Comparison of ENCODE assay signal across 8 cellular contexts in genomic region chr5:76716456-76717157, GRCh38. TPM values are rescaled to one million over a fixed set of nuclear protein-coding genes. Genes with fewer than 3 reads are reported as not detected.
A peak's percentile ranks its signal among the peaks of the same experiment; 100 is the strongest.
DNase-seq lines count a peak whose midpoint lies in the region; ATAC-seq and TF ChIP-seq lines count a peak whose summit lies in the region.

No MANE protein-coding gene starts in this region.

- peaks cover 0 to 28% of the 10 kb centered on the region in 2 donors for H3K36me3 ChIP-seq in neuronal stem cell (replicated peaks in 1 of 2; ENCODE audit: control insufficient read depth in 2 of 2, insufficient read depth in 2 of 2, low read length in 2 of 2)

- H4K91ac ChIP-seq in neuronal stem cell (ENCODE audit: low read depth, low read length, poor library complexity), result no peak overlapping the region

- DNase-seq in HEK293T (ENCODE audit: extremely low spot score), result peak; percentile 27
- DNase-seq in T-helper 2 cell treated with Interferon-gamma antibody and Interleukin-4, amounts not matched to agents 5 μg/mL and 100 μg/mL, for 36 hours (ENCODE audit: low spot score), result no peak
- no peak for DNase-seq in epithelial cell of proximal tubule (ENCODE audit: low read depth)
- DNase-seq in neuronal stem cell (ENCODE audit: low spot score), result peak; percentile 12
- DNase-seq in germinal center (ENCODE audit: low spot score), result no peak
- no peak for DNase-seq in DMS114 treated with DMSO at 0.1 percent for 48 hours (lab: John Stamatoyannopoulos, UW; ENCODE audit: unreplicated experiment)

- peaks cover 12% of the 10 kb centered on the region for H3K79me1 ChIP-seq in neuronal stem cell (ENCODE audit: low read depth, low read length)

- no peaks in the 10 kb centered on the region for H3K9me3 ChIP-seq in neuronal stem cell (replicated peaks in 1 of 2; ENCODE audit: control insufficient read depth in 2 of 2, insufficient read depth in 1 of 2, low read depth in 1 of 2, low read length in 2 of 2)

- H3K27me3 ChIP-seq in neuronal stem cell (ENCODE audit: control insufficient read depth in 3 of 3, insufficient read depth in 3 of 3, low read depth in 1 of 3, low read length in 3 of 3), result peaks cover 0 to 14% (median 4%) of the 10 kb centered on the region in 3 experiments

- peak overlapping the region; percentile 92 for H2AK5ac ChIP-seq in neuronal stem cell (ENCODE audit: low read depth, low read length)

- peak overlapping the region; percentile 78 for H3K4me2 ChIP-seq in neuronal stem cell (ENCODE audit: insufficient read depth, low read length, poor library complexity, severe bottlenecking)

- no peak for TF ChIP-seq CTCF in epithelial cell of proximal tubule (conservative IDR thresholded peaks at IDR 0.05; ENCODE audit: low read depth, low read length)

- no CpG with 5 or more reads among the region's 29 CpGs for WGBS in neuronal stem cell (ENCODE audit: extremely low coverage in 2 of 2, insufficient read length in 2 of 2, insufficient replicate concordance in 1 of 2), 2 donors

- POLR2A ChIA-PET in HEK293T (lab: Yijun Ruan, JAX), result interaction anchor here (1.2 kb wide), 2 partner anchors 12 to 26 kb away, joined by 3 to 4 read pairs; no protein-coding TSS in a partner anchor

- CTCF ChIA-PET in HEK293T (lab: Yijun Ruan, JAX), result interaction anchor here (0.6 to 1.3 kb wide), 2 partner anchors 13 to 58 kb away, joined by 3 to 5 read pairs; no protein-coding TSS in a partner anchor

- no peak overlapping the region for H3K27ac ChIP-seq in neuronal stem cell (replicated peaks; ENCODE audit: low read length)

- no peak for ATAC-seq in GM19452 (IDR thresholded peaks at IDR 0.05; ENCODE audit: unreplicated experiment)
- no peak for ATAC-seq in HG02981 (IDR thresholded peaks at IDR 0.05; ENCODE audit: unreplicated experiment)

- peak overlapping the region; percentile 78 for H2BK5ac ChIP-seq in neuronal stem cell (ENCODE audit: low read length)

- peak overlapping the region; percentile 41 for H2BK12ac ChIP-seq in neuronal stem cell (ENCODE audit: low read length)

- peak overlapping the region; percentile 85 for H2BK15ac ChIP-seq in neuronal stem cell (ENCODE audit: low read length)

- H3K4me3 ChIP-seq in epithelial cell of proximal tubule (ENCODE audit: low read depth, low read length) (peak overlapping the region; percentile 67), neuronal stem cell (ENCODE audit: low read length in 2 of 2) (peak overlapping the region; percentile 90 to 100)

- peak overlapping the region; percentile 100 for H3K18ac ChIP-seq in neuronal stem cell (ENCODE audit: low read length)

- H2AFZ ChIP-seq in neuronal stem cell (ENCODE audit: low read length), result peak overlapping the region; percentile 98

- peak overlapping the region; percentile 84 for H3K4ac ChIP-seq in neuronal stem cell (ENCODE audit: low read length)

- H4K8ac ChIP-seq in neuronal stem cell (ENCODE audit: low read depth, low read length), result no peak overlapping the region

- H3K23ac ChIP-seq in neuronal stem cell (ENCODE audit: low read depth, low read length, poor library complexity), result peak overlapping the region; percentile 97

- peaks cover 2% of the 10 kb centered on the region for H3K36me3 Mint-ChIP-seq in T-helper 2 cell treated with Interferon-gamma antibody and Interleukin-4, amounts not matched to agents 5 μg/mL and 100 μg/mL, for 36 hours (ENCODE audit: low read depth)

- peaks cover 20% of the 10 kb centered on the region for H3K4me1 Mint-ChIP-seq in T-helper 2 cell treated with Interferon-gamma antibody and Interleukin-4, amounts not matched to agents 5 μg/mL and 100 μg/mL, for 36 hours (ENCODE audit: low read depth)

- H3K27me3 Mint-ChIP-seq in T-helper 2 cell treated with Interferon-gamma antibody and Interleukin-4, amounts not matched to agents 5 μg/mL and 100 μg/mL, for 36 hours (ENCODE audit: low read depth), result peaks cover 28% of the 10 kb centered on the region

- peak overlapping the region; percentile 99 for H3K9ac ChIP-seq in neuronal stem cell (ENCODE audit: low read depth, low read length, poor library complexity)

- H2BK120ac ChIP-seq in neuronal stem cell (ENCODE audit: low read depth, low read length), result peak overlapping the region; percentile 96

- H3K27ac Mint-ChIP-seq in T-helper 2 cell treated with Interferon-gamma antibody and Interleukin-4, amounts not matched to agents 5 μg/mL and 100 μg/mL, for 36 hours, result peak overlapping the region; percentile 6

- H3K9me3 Mint-ChIP-seq in T-helper 2 cell treated with Interferon-gamma antibody and Interleukin-4, amounts not matched to agents 5 μg/mL and 100 μg/mL, for 36 hours, result no peaks in the 10 kb centered on the region

- peak overlapping the region; percentile 82 for H3K4me3 Mint-ChIP-seq in T-helper 2 cell treated with Interferon-gamma antibody and Interleukin-4, amounts not matched to agents 5 μg/mL and 100 μg/mL, for 36 hours

- H3K14ac ChIP-seq in neuronal stem cell (ENCODE audit: low read length), result peak overlapping the region; percentile 99

- peaks cover 8% of the 10 kb centered on the region in 2 donors for H3K4me1 ChIP-seq in neuronal stem cell (ENCODE audit: control insufficient read depth in 2 of 2, insufficient read depth in 1 of 2, low read depth in 1 of 2, low read length in 2 of 2)

TF ChIP-seq in HEK293T, 16 proteins besides CTCF, POLR2A, EP300 and RAD21:
- no peak for TF ChIP-seq ZNF384 (IDR thresholded peaks at IDR 0.05)
- TF ChIP-seq L3MBTL2 (conservative IDR thresholded peaks at IDR 0.05), result peak; percentile 52
TF ChIP-seq in HEK293T: peak in this region for 1.

RNA-seq across cellular contexts. Expression of gene F2R, which starts 0.7 kb away (rescaled TPM):
- 41.4 and 46.7 TPM in 2 replicates for total RNA-seq in epithelial cell of proximal tubule
- polyA plus RNA-seq in neuronal stem cell (2013, experiment 1 of 2), result 52.3 TPM
- 53.7 TPM for polyA plus RNA-seq in neuronal stem cell (2013, experiment 2 of 2)

Comparison
In these comparisons a context has a peak if more than half of its experiments do, and no peak if none do; other contexts are left out.
1. DNase-seq: peak in HEK293T (single experiment) and neuronal stem cell (single experiment); none in T-helper 2 cell treated with Interferon-gamma antibody and Interleukin-4, amounts not matched to agents 5 μg/mL and 100 μg/mL, for 36 hours (single experiment), epithelial cell of proximal tubule (single experiment), germinal center (single experiment) and DMS114 treated with DMSO at 0.1 percent for 48 hours (single experiment).